Comparison of ENCODE assay signal across 18 cellular contexts in the genomic region with DNA sequence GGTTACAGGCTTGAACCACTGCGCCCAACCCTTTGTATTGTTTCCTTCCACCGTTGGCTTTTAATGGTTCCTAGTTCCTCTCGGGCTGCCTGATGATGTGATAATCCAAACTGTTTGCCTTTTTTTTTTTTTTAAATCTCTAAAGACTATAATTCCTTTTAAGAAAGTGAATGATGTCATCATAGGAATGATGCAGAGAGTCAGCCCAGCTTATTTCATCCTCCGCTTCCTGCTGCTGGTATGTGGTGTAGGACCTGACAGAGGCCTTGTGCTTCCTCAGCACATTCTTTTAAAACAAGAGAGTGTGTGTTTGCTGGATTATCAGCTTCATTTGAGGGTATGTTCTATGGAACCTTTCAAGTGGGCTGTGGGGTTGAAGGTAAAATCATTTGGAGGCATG.
"Had no signal": no experiment of that assay in that cellular context is flagged by ENCODE, and none has a peak within 500 bp of the region (broad histone marks: within the 10 kb centered on the region; RNA-seq: fewer than 3 reads in every experiment).

No MANE protein-coding gene starts in this region.

- H3K27ac Mint-ChIP-seq: activated CD4-positive, alpha-beta memory T cell treated with anti-CD3 and anti-CD28 coated beads, Interleukin-2, amount 10 ng/mL, durations not matched to agents 7 days and 5 days; activated CD4-positive, alpha-beta T cell treated with anti-CD3 and anti-CD28 coated beads for 36 hours; activated T-helper 1 cell treated with anti-CD3 and anti-CD28 coated beads, Interleukin-12 subunit alpha, Interleukin-12 subunit beta, Interleukin-2, Interleukin-4 antibody, amounts not matched to agents 30 ng/mL and 10 ng/mL and 1 ng/mL, durations not matched to agents 14 hours and 24 hours and 36 hours; naive B cell; stimulated activated memory B cell treated with anti-CD40 and anti-IgM and Interleukin-4, amounts not matched to agents 10 μg/mL and 1 μg/mL and 100 μg/mL, for 72 hours; T-cell had no signal

- H3K9me3 ChIP-seq: heart left ventricle, right atrium auricular region had no signal

- H3K36me3 Mint-ChIP-seq: naive B cell; stimulated activated memory B cell treated with anti-CD40 and anti-IgM and Interleukin-4, amounts not matched to agents 10 μg/mL and 1 μg/mL and 100 μg/mL, for 72 hours; T-cell had no signal

- H3K27me3 ChIP-seq: heart left ventricle, right atrium auricular region had no signal

- ATAC-seq: activated CD4-positive, alpha-beta T cell treated with anti-CD3 and anti-CD28 coated beads for 36 hours; foreskin keratinocyte; stimulated activated memory B cell treated with anti-CD40 and anti-IgM and Interleukin-4, amounts not matched to agents 10 μg/mL and 1 μg/mL and 100 μg/mL, for 72 hours; T-cell had no signal

- H3K27ac ChIP-seq: foreskin keratinocyte, heart left ventricle, right atrium auricular region, VCaP had no signal

- H3K4me3 Mint-ChIP-seq: activated CD4-positive, alpha-beta memory T cell treated with anti-CD3 and anti-CD28 coated beads, Interleukin-2, amount 10 ng/mL, durations not matched to agents 7 days and 5 days; activated CD4-positive, alpha-beta T cell treated with anti-CD3 and anti-CD28 coated beads for 36 hours; activated T-helper 1 cell treated with anti-CD3 and anti-CD28 coated beads, Interleukin-12 subunit alpha, Interleukin-12 subunit beta, Interleukin-2, Interleukin-4 antibody, amounts not matched to agents 30 ng/mL and 10 ng/mL and 1 ng/mL, durations not matched to agents 14 hours and 24 hours and 36 hours; naive B cell; stimulated activated memory B cell treated with anti-CD40 and anti-IgM and Interleukin-4, amounts not matched to agents 10 μg/mL and 1 μg/mL and 100 μg/mL, for 72 hours; T-cell had no signal

- H3K27me3 Mint-ChIP-seq: activated CD4-positive, alpha-beta memory T cell treated with anti-CD3 and anti-CD28 coated beads, Interleukin-2, amount 10 ng/mL, durations not matched to agents 7 days and 5 days; stimulated activated memory B cell treated with anti-CD40 and anti-IgM and Interleukin-4, amounts not matched to agents 10 μg/mL and 1 μg/mL and 100 μg/mL, for 72 hours had no signal

- H3K9me3 Mint-ChIP-seq: activated CD4-positive, alpha-beta memory T cell treated with anti-CD3 and anti-CD28 coated beads, Interleukin-2, amount 10 ng/mL, durations not matched to agents 7 days and 5 days; activated T-helper 1 cell treated with anti-CD3 and anti-CD28 coated beads, Interleukin-12 subunit alpha, Interleukin-12 subunit beta, Interleukin-2, Interleukin-4 antibody, amounts not matched to agents 30 ng/mL and 10 ng/mL and 1 ng/mL, durations not matched to agents 14 hours and 24 hours and 36 hours; naive B cell; stimulated activated memory B cell treated with anti-CD40 and anti-IgM and Interleukin-4, amounts not matched to agents 10 μg/mL and 1 μg/mL and 100 μg/mL, for 72 hours; T-cell had no signal

- DNase-seq: activated CD4-positive, alpha-beta memory T cell treated with anti-CD3 and anti-CD28 coated beads, Interleukin-2, amount 10 ng/mL, durations not matched to agents 7 days and 5 days; activated CD4-positive, alpha-beta T cell treated with anti-CD3 and anti-CD28 coated beads for 36 hours; activated CD8-positive, alpha-beta memory T cell treated with anti-CD3 and anti-CD28 coated beads, Interleukin-2, amount 50 U/mL, for 48 hours; activated naive CD4-positive, alpha-beta T cell treated with Interleukin-2 at 50 U/mL for 16 hours; central memory CD4-positive, alpha-beta T cell; erythroblast; foreskin keratinocyte; heart left ventricle; naive B cell; posterior cingulate gyrus; small intestine; T-cell; T1000 had no signal

- H3K4me3 ChIP-seq: heart left ventricle, right atrium auricular region had no signal

- H3K4me1 ChIP-seq: foreskin keratinocyte, right atrium auricular region had no signal

- FAIRE-seq: keratinocyte, small intestine had no signal

- H3K4me1 Mint-ChIP-seq: activated CD4-positive, alpha-beta memory T cell treated with anti-CD3 and anti-CD28 coated beads, Interleukin-2, amount 10 ng/mL, durations not matched to agents 7 days and 5 days; activated CD4-positive, alpha-beta T cell treated with anti-CD3 and anti-CD28 coated beads for 36 hours; naive B cell; stimulated activated memory B cell treated with anti-CD40 and anti-IgM and Interleukin-4, amounts not matched to agents 10 μg/mL and 1 μg/mL and 100 μg/mL, for 72 hours; T-cell had no signal

- H3K36me3 ChIP-seq: heart left ventricle, right atrium auricular region had no signal
